In the genomic region with DNA sequence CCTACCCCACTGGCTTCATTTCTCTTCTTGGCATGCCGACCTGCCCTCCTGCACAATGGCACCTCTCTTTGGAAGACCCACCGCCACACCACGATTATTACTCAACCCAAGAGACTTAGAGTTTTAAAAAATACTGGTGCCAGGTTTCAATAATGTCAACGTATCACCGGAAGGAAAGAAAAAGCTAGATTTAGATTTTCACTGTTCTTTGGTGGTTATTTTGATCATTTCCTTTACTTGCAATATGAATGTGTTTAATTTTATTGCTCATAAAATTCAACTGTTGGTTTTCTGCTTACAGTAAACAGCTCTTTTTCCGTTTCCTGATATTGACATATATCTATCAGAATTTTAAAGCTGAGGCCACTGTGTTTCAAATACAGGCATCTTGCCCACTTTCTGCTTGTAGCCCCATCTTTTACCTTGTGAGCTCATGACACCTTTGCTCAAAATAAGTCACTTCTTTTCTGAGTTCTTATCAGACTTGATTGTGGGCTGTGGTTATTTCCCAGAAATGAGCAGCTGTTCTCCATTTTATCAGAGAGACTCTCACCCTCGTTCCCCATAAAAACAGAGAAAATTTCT, we compare ENCODE assay signal across 8 cellular contexts.
DNase-seq lines count a peak whose midpoint lies in the region; ATAC-seq, FAIRE-seq and TF ChIP-seq lines count a peak whose summit lies in the region.
"Had no signal": no experiment of that assay in that cellular context is flagged by ENCODE, and none has a peak within 500 bp of the region (broad histone marks: within the 10 kb centered on the region; RNA-seq: fewer than 3 reads in every experiment).

No MANE protein-coding gene starts in this region.

- H3K27ac ChIP-seq in IMR-90 (ENCODE audit: insufficient read depth, low read length) (peak overlapping the region; percentile 7; the same call in 1 of the 2 replicates), HepG2 (ENCODE audit: extremely low read length, insufficient read depth, low read length) (no peak overlapping the region)

- H3K79me1 ChIP-seq in IMR-90 (ENCODE audit: low read depth in 1 of 2, low read length in 2 of 2), result peaks cover 0 to 9% of the 10 kb centered on the region in 2 experiments; a peak in 1 of 4 replicates

- POLR2A ChIA-PET in IMR-90 (lab: Charles Lee; ENCODE audit: unreplicated experiment), result no interaction called here
- POLR2A ChIA-PET in activated CD4-positive, alpha-beta T cell treated with anti-CD3 and anti-CD28 coated beads, Interleukin-2, amount 10 ng/mL, durations not matched to agents 7 days and 5 days (lab: Charles Lee), result interaction anchor here (1.5 to 3.3 kb wide), 2 partner anchors 10 to 161 kb away, joined by 11 to 38 read pairs; no protein-coding TSS in a partner anchor
- POLR2A ChIA-PET in HepG2 (lab: Yijun Ruan, JAX), result no interaction called here

- no peak for TF ChIP-seq CTCF in IMR-90 (conservative IDR thresholded peaks at IDR 0.05; ENCODE audit: low read depth, low read length)
- TF ChIP-seq CTCF in HepG2 (CRISPR knock-in tag; IDR thresholded peaks at IDR 0.05), result no peak

- peaks cover 71% of the 10 kb centered on the region for H3K4me1 Mint-ChIP-seq in activated CD4-positive, alpha-beta T cell treated with anti-CD3 and anti-CD28 coated beads, Interleukin-2, amount 10 ng/mL, durations not matched to agents 7 days and 5 days
- peaks cover 38% of the 10 kb centered on the region for H3K4me1 Mint-ChIP-seq in stimulated activated effector memory CD8-positive, alpha-beta T cell treated with anti-CD3 and anti-CD28 coated beads, Interleukin-12 subunit alpha, Interleukin-12 subunit beta, amount 100 ng/mL, for 72 hours

- no TSS peak for BruUV-seq in IMR-90 (replicated peaks; lab: Mats Ljungman, UMichigan)
- BruUV-seq in HepG2 (replicated peaks; lab: Mats Ljungman, UMichigan), result no TSS peak

- H3K18ac ChIP-seq in IMR-90 (ENCODE audit: low read depth, low read length), result peak overlapping the region; percentile 11; the same call in 1 of the 2 replicates

- H2BK15ac ChIP-seq in IMR-90 (ENCODE audit: low read depth, low read length), result 0 out of 3 replicates have a peak overlapping the region, but pooled peaks have one; percentile 44

- H3K9me3 ChIP-seq in IMR-90 (ENCODE audit: control insufficient read depth, insufficient read depth, low read length) (no peaks in the 10 kb centered on the region), HepG2 (ENCODE audit: low read length) (no peaks in the 10 kb centered on the region)

- TF ChIP-seq POLR2A in IMR-90 (IDR thresholded peaks at IDR 0.05; ENCODE audit: low read depth, low read length) (no peak), erythroblast (IDR thresholded peaks at IDR 0.05; ENCODE audit: low read length) (no peak), HepG2 (IDR thresholded peaks at IDR 0.05; ENCODE audit: insufficient read depth in 1 of 2, low read depth in 2 of 2, low read length in 2 of 2) (no peak)

- TF ChIP-seq RAD21 in IMR-90 (IDR thresholded peaks at IDR 0.05; ENCODE audit: low read length) (no peak), HepG2 (CRISPR knock-in tag; IDR thresholded peaks at IDR 0.05) (no peak)

- in situ Hi-C loops in IMR-90 (cut with MboI; ENCODE audit: low sequenced_read_pairs) (no loop called here), HepG2 (cut with HindIII; ENCODE audit: extremely low pct_ligation_motif_present, low pct_unique_long_range_greater_than_20kb) (no loop called here)

- peak overlapping the region; percentile 42 for H2BK5ac ChIP-seq in IMR-90 (ENCODE audit: low read depth, low read length, poor library complexity, severe bottlenecking)

- intact Hi-C loops in IMR-90 (cut with micrococcal nuclease), result no loop called here
- intact Hi-C loops in HepG2 (cut with micrococcal nuclease; ENCODE audit: unreplicated experiment), result no loop called here

- TF ChIP-seq EP300 in HepG2 (IDR thresholded peaks at IDR 0.05; ENCODE audit: low read depth in 2 of 2, low read length in 2 of 2) (no peak), HepG2 (CRISPR knock-in tag; IDR thresholded peaks at IDR 0.05; ENCODE audit: borderline replicate concordance) (no peak)

- dilution Hi-C loops in IMR-90 (cut with HindIII; ENCODE audit: low sequenced_read_pairs, unreplicated experiment), result no loop called here

- peak overlapping the region in 1 of 2 experiments; percentile 53; a peak in 2 of 4 replicates for H4K8ac ChIP-seq in IMR-90 (ENCODE audit: low read depth in 2 of 2, low read length in 2 of 2)

- peaks cover 2% of the 10 kb centered on the region for H3K9me3 Mint-ChIP-seq in activated CD4-positive, alpha-beta T cell treated with anti-CD3 and anti-CD28 coated beads, Interleukin-2, amount 10 ng/mL, durations not matched to agents 7 days and 5 days
- H3K9me3 Mint-ChIP-seq in stimulated activated effector memory CD8-positive, alpha-beta T cell treated with anti-CD3 and anti-CD28 coated beads, Interleukin-12 subunit alpha, Interleukin-12 subunit beta, amount 100 ng/mL, for 72 hours, result no peaks in the 10 kb centered on the region
- H3K9me3 Mint-ChIP-seq: naive B cell had no signal

- FAIRE-seq in HepG2 (lab: Jason Lieb, UNC), result no peak

- no peak overlapping the region for H3K4me3 ChIP-seq in IMR-90 (ENCODE audit: insufficient read depth, low read depth, low read length)
- no peak overlapping the region for H3K4me3 ChIP-seq in HepG2 (replicated peaks in 1 of 3; ENCODE audit: insufficient read depth in 1 of 3, low read depth in 2 of 3, low read length in 3 of 3)

- H3K27me3 Mint-ChIP-seq in activated CD4-positive, alpha-beta T cell treated with anti-CD3 and anti-CD28 coated beads, Interleukin-2, amount 10 ng/mL, durations not matched to agents 7 days and 5 days, result no peaks in the 10 kb centered on the region

- peak overlapping the region; percentile 19; the same call in 1 of the 2 replicates for H3K56ac ChIP-seq in IMR-90 (ENCODE audit: extremely low read depth, insufficient read depth, low read length)

- no CpG with 5 or more reads among the region's 7 CpGs for WGBS in IMR-90 (ENCODE audit: extremely low coverage in 2 of 2, insufficient read length in 1 of 2), 2 experiments
- WGBS in HepG2 (ENCODE audit: low lambda C conversion rate), result 13% methylated on average over 7 of the region's 7 CpGs

- no peaks in the 10 kb centered on the region for H3K9me1 ChIP-seq in IMR-90 (ENCODE audit: insufficient read depth, low read length)

- H2AFZ ChIP-seq in IMR-90 (replicated peaks; ENCODE audit: low read length, poor library complexity) (peak overlapping the region; percentile 44), HepG2 (ENCODE audit: low read length) (no peak overlapping the region)

- peak overlapping the region; percentile 30; the same call in 1 of the 2 replicates for H4K5ac ChIP-seq in IMR-90 (ENCODE audit: low read depth, low read length)

- H3K79me2 ChIP-seq in HepG2 (ENCODE audit: insufficient read depth, low read length), result no peaks in the 10 kb centered on the region

- peak overlapping the region; percentile 92 for H3K4me3 Mint-ChIP-seq in activated CD4-positive, alpha-beta T cell treated with anti-CD3 and anti-CD28 coated beads, Interleukin-2, amount 10 ng/mL, durations not matched to agents 7 days and 5 days
- H3K4me3 Mint-ChIP-seq in stimulated activated effector memory CD8-positive, alpha-beta T cell treated with anti-CD3 and anti-CD28 coated beads, Interleukin-12 subunit alpha, Interleukin-12 subunit beta, amount 100 ng/mL, for 72 hours, result peak overlapping the region; percentile 79

- CTCF ChIA-PET in IMR-90 (lab: Yijun Ruan, JAX), result interaction anchor here (0.8 to 1.0 kb wide), 2 partner anchors 11 to 51 kb away, joined by 3 to 4 read pairs; no protein-coding TSS in a partner anchor
- CTCF ChIA-PET in activated CD4-positive, alpha-beta T cell treated with anti-CD3 and anti-CD28 coated beads, Interleukin-2, amount 10 ng/mL, durations not matched to agents 7 days and 5 days (lab: Charles Lee), result interaction anchor here (0.8 to 2.4 kb wide), 10 partner anchors 10 to 129 kb away, joined by 3 to 14 read pairs (median 4); no protein-coding TSS in a partner anchor
- CTCF ChIA-PET in HepG2 (lab: Yijun Ruan, JAX; ENCODE audit: low intra/inter-chr PET ratio, low total read pairs), result no interaction called here

- no peak overlapping the region for H2AK9ac ChIP-seq in IMR-90 (replicated peaks; ENCODE audit: low read depth, low read length, poor library complexity)

- H3K36me3 ChIP-seq in IMR-90 (ENCODE audit: control insufficient read depth, insufficient read depth, low read length), result no peaks in the 10 kb centered on the region
- H3K36me3 ChIP-seq in HepG2 (replicated peaks in 1 of 2; ENCODE audit: control insufficient read depth in 1 of 2, insufficient read depth in 2 of 2, low read length in 2 of 2), result no peaks in the 10 kb centered on the region

- H2AK5ac ChIP-seq in IMR-90 (ENCODE audit: low read depth, low read length), result peak overlapping the region; percentile 54; the same call in 1 of the 2 replicates

- no peak overlapping the region for H3K23ac ChIP-seq in IMR-90 (ENCODE audit: low read depth, low read length)

- peak overlapping the region; percentile 14; the same call in 1 of the 2 replicates for H4K91ac ChIP-seq in IMR-90 (ENCODE audit: insufficient read depth, low read depth, low read length)

- H4K20me1 ChIP-seq in IMR-90 (ENCODE audit: insufficient read depth, low read length) (no peaks in the 10 kb centered on the region), HepG2 (ENCODE audit: insufficient read depth, low read length) (no peaks in the 10 kb centered on the region)

- peaks cover 12% of the 10 kb centered on the region for H3K36me3 Mint-ChIP-seq in activated CD4-positive, alpha-beta T cell treated with anti-CD3 and anti-CD28 coated beads, Interleukin-2, amount 10 ng/mL, durations not matched to agents 7 days and 5 days (ENCODE audit: low read depth)
- H3K36me3 Mint-ChIP-seq in stimulated activated effector memory CD8-positive, alpha-beta T cell treated with anti-CD3 and anti-CD28 coated beads, Interleukin-12 subunit alpha, Interleukin-12 subunit beta, amount 100 ng/mL, for 72 hours, result peaks cover 44% of the 10 kb centered on the region
- H3K36me3 Mint-ChIP-seq: naive B cell had no signal

- H3K4me1 ChIP-seq in IMR-90 (ENCODE audit: control insufficient read depth, insufficient read depth, low read length) (peaks cover 11% of the 10 kb centered on the region), HepG2 (ENCODE audit: insufficient read depth, low read length) (no peaks in the 10 kb centered on the region)

- DNase-seq in IMR-90 (no peak), erythroblast (lab: John Stamatoyannopoulos, UW) (peak; percentile 3 to 5), HepG2 (ENCODE audit: low spot score) (no peak), T1000 (lab: John Stamatoyannopoulos, UW) (no peak)
- DNase-seq in activated CD4-positive, alpha-beta T cell treated with anti-CD3 and anti-CD28 coated beads, Interleukin-2, amount 10 ng/mL, durations not matched to agents 7 days and 5 days, result peak; percentile 57
- peak in 1 of 2 donors; percentile 67 for DNase-seq in stimulated activated effector memory CD8-positive, alpha-beta T cell treated with anti-CD3 and anti-CD28 coated beads, Interleukin-12 subunit alpha, Interleukin-12 subunit beta, amount 100 ng/mL, for 72 hours (ENCODE audit: low spot score in 2 of 2)
- DNase-seq: naive B cell had no signal

- H3K27me3 ChIP-seq in IMR-90 (ENCODE audit: control insufficient read depth, insufficient read depth, low read length) (no peaks in the 10 kb centered on the region), HepG2 (ENCODE audit: control insufficient read depth in 1 of 2, insufficient read depth in 2 of 2, low read length in 2 of 2) (0 out of 5 replicates have a peak, but pooled peaks cover 0 to 2% of the 10 kb centered on the region in 2 experiments)

- H2BK120ac ChIP-seq in IMR-90 (ENCODE audit: low read depth, low read length), result peak overlapping the region; percentile 66

- H2BK20ac ChIP-seq in IMR-90 (ENCODE audit: low read depth, low read length), result peak overlapping the region; percentile 45; the same call in 1 of the 2 replicates

- H3K4ac ChIP-seq in IMR-90 (ENCODE audit: low read depth, low read length), result peak overlapping the region; percentile 40; the same call in 1 of the 2 replicates

- peak overlapping the region; percentile 36; the same call in 1 of the 2 replicates for H3K14ac ChIP-seq in IMR-90 (replicated peaks; ENCODE audit: low read depth, low read length)

- H3K27ac Mint-ChIP-seq in activated CD4-positive, alpha-beta T cell treated with anti-CD3 and anti-CD28 coated beads, Interleukin-2, amount 10 ng/mL, durations not matched to agents 7 days and 5 days, result peak overlapping the region; percentile 95
- peak overlapping the region; percentile 94 for H3K27ac Mint-ChIP-seq in stimulated activated effector memory CD8-positive, alpha-beta T cell treated with anti-CD3 and anti-CD28 coated beads, Interleukin-12 subunit alpha, Interleukin-12 subunit beta, amount 100 ng/mL, for 72 hours

- H3K9ac ChIP-seq in IMR-90 (ENCODE audit: low read depth, low read length) (0 out of 2 replicates have a peak overlapping the region, but pooled peaks have one; percentile 13), HepG2 (ENCODE audit: insufficient read depth, low read depth, low read length) (no peak overlapping the region)

- ATAC-seq in IMR-90 (ENCODE audit: low read depth) (no peak), GM18861 (IDR thresholded peaks at IDR 0.05; ENCODE audit: unreplicated experiment) (no peak), HepG2 (no peak)
- ATAC-seq in stimulated activated effector memory CD8-positive, alpha-beta T cell treated with anti-CD3 and anti-CD28 coated beads, Interleukin-12 subunit alpha, Interleukin-12 subunit beta, amount 100 ng/mL, for 72 hours, result peak; percentile 73

- no peak overlapping the region; the same call in 1 of the 2 replicates for H3K4me2 ChIP-seq in IMR-90 (ENCODE audit: low read depth, low read length)
- H3K4me2 ChIP-seq in HepG2 (ENCODE audit: low read depth, low read length), result no peak overlapping the region

Comparison
In these comparisons a context has a peak if more than half of its experiments do, and no peak if none do; other contexts are left out.
1. DNase-seq: peak in activated CD4-positive, alpha-beta T cell treated with anti-CD3 and anti-CD28 coated beads, Interleukin-2, amount 10 ng/mL, durations not matched to agents 7 days and 5 days (single experiment) and erythroblast (2 of 2); none in IMR-90 (single experiment), HepG2 (single experiment) and T1000 (single experiment).